9 cellular contexts compared by ENCODE assay signal in genomic region chr19:38676023-38676877, GRCh38. TPM values are rescaled to one million over a fixed set of nuclear protein-coding genes. Genes with fewer than 3 reads are reported as not detected.
DNase-seq lines count a peak whose midpoint lies in the region; ATAC-seq and FAIRE-seq lines count a peak whose summit lies in the region.
"Had no signal": no experiment of that assay in that cellular context is flagged by ENCODE, and none has a peak within 500 bp of the region (broad histone marks: within the 10 kb centered on the region; RNA-seq: fewer than 3 reads in every experiment).

No MANE protein-coding gene starts in this region.

- no CpG with 5 or more reads among the region's 13 CpGs for WGBS in neuronal stem cell (ENCODE audit: extremely low coverage in 2 of 2, insufficient read length in 2 of 2, insufficient replicate concordance in 1 of 2), 2 donors

- no peak overlapping the region for H2AFZ ChIP-seq in neuronal stem cell (ENCODE audit: low read length)

- ATAC-seq in HG02798 (IDR thresholded peaks at IDR 0.05; ENCODE audit: poor library complexity, unreplicated experiment) (no peak), GM18520 (IDR thresholded peaks at IDR 0.05; ENCODE audit: unreplicated experiment) (no peak)

- H3K4me1 ChIP-seq in CD8-positive, alpha-beta memory T cell (ENCODE audit: insufficient read depth, low read length) = peaks cover 68% of the 10 kb centered on the region
- H3K4me1 ChIP-seq in neuronal stem cell (ENCODE audit: control insufficient read depth in 2 of 2, insufficient read depth in 1 of 2, low read depth in 1 of 2, low read length in 2 of 2) = peaks cover 3 to 20% of the 10 kb centered on the region in 2 donors

- H2BK120ac ChIP-seq in neuronal stem cell (ENCODE audit: low read depth, low read length) = no peak overlapping the region

- peak overlapping the region; percentile 84 for H3K27ac ChIP-seq in CD8-positive, alpha-beta memory T cell (ENCODE audit: low read depth, low read length)
- no peak overlapping the region for H3K27ac ChIP-seq in neuronal stem cell (replicated peaks; ENCODE audit: low read length)

- no peak overlapping the region for H4K8ac ChIP-seq in neuronal stem cell (ENCODE audit: low read depth, low read length)

- no peak overlapping the region for H3K4me3 ChIP-seq in CD8-positive, alpha-beta memory T cell (ENCODE audit: low read length)
- no peak overlapping the region for H3K4me3 ChIP-seq in neuronal stem cell (ENCODE audit: low read length in 2 of 2)

- peak overlapping the region; percentile 63 for H2BK5ac ChIP-seq in neuronal stem cell (ENCODE audit: low read length)

- no peak overlapping the region for H3K9ac ChIP-seq in neuronal stem cell (ENCODE audit: low read depth, low read length, poor library complexity)

- no peak overlapping the region for H2BK15ac ChIP-seq in neuronal stem cell (ENCODE audit: low read length)

- no peaks in the 10 kb centered on the region for H3K27me3 Mint-ChIP-seq in CD8-positive, alpha-beta memory T cell

- H3K4ac ChIP-seq in neuronal stem cell (ENCODE audit: low read length) = no peak overlapping the region

- peaks cover 21% of the 10 kb centered on the region for H3K79me1 ChIP-seq in neuronal stem cell (ENCODE audit: low read depth, low read length)

- peak overlapping the region; percentile 86 for H3K23ac ChIP-seq in neuronal stem cell (ENCODE audit: low read depth, low read length, poor library complexity)

- peak; percentile 64 for FAIRE-seq in RCC 7860 (lab: Jason Lieb, UNC)
- FAIRE-seq: GM18507 had no signal

- H3K14ac ChIP-seq in neuronal stem cell (ENCODE audit: low read length) = peak overlapping the region; percentile 63

- no peak for DNase-seq in CD8-positive, alpha-beta memory T cell
- DNase-seq in RCC 7860 (ENCODE audit: low spot score) (peak; percentile 71), epidermal melanocyte (ENCODE audit: insufficient read length, low spot score) (peak; percentile 32), neuronal stem cell (ENCODE audit: low spot score) (no peak), HK-2 (ENCODE audit: unreplicated experiment) (no peak), activated T-cell treated with anti-CD3 and anti-CD28 coated beads for 4 hours (no peak)

- H3K4me3 Mint-ChIP-seq in CD8-positive, alpha-beta memory T cell = peak overlapping the region; percentile 27 to 73 (median 52)

- H3K27me3 ChIP-seq in CD8-positive, alpha-beta memory T cell (ENCODE audit: insufficient read depth, low read length, poor library complexity, severe bottlenecking) = no peaks in the 10 kb centered on the region
- H3K27me3 ChIP-seq in neuronal stem cell (ENCODE audit: control insufficient read depth in 3 of 3, insufficient read depth in 3 of 3, low read depth in 1 of 3, low read length in 3 of 3) = no peaks in the 10 kb centered on the region

- no peaks in the 10 kb centered on the region for H3K36me3 ChIP-seq in CD8-positive, alpha-beta memory T cell (ENCODE audit: insufficient read depth, low read length)
- H3K36me3 ChIP-seq in neuronal stem cell (replicated peaks in 1 of 2; ENCODE audit: control insufficient read depth in 2 of 2, insufficient read depth in 2 of 2, low read length in 2 of 2) = peaks cover 13 to 49% of the 10 kb centered on the region in 2 donors

- no peaks in the 10 kb centered on the region for H3K9me3 ChIP-seq in CD8-positive, alpha-beta memory T cell (ENCODE audit: low read length)
- no peaks in the 10 kb centered on the region for H3K9me3 ChIP-seq in neuronal stem cell (replicated peaks in 1 of 2; ENCODE audit: control insufficient read depth in 2 of 2, insufficient read depth in 1 of 2, low read depth in 1 of 2, low read length in 2 of 2)

- no peak overlapping the region for H3K4me2 ChIP-seq in neuronal stem cell (ENCODE audit: insufficient read depth, low read length, poor library complexity, severe bottlenecking)

- peaks cover 2 to 18% (median 8%) of the 10 kb centered on the region in 3 donors for H3K36me3 Mint-ChIP-seq in CD8-positive, alpha-beta memory T cell

- no peak overlapping the region for H2BK12ac ChIP-seq in neuronal stem cell (ENCODE audit: low read length)

- H3K9me3 Mint-ChIP-seq in CD8-positive, alpha-beta memory T cell = no peaks in the 10 kb centered on the region

- no peak overlapping the region for H4K91ac ChIP-seq in neuronal stem cell (ENCODE audit: low read depth, low read length, poor library complexity)

- no peak overlapping the region for H3K18ac ChIP-seq in neuronal stem cell (ENCODE audit: low read length)

- CTCF ChIA-PET in CD8-positive, alpha-beta memory T cell (lab: Charles Lee) = interaction anchor here (1.4 kb wide), 1 partner anchor 36 kb away, joined by 3 read pairs; no protein-coding TSS in a partner anchor

- H3K27ac Mint-ChIP-seq in CD8-positive, alpha-beta memory T cell = peak overlapping the region; percentile 63 to 100 (median 95)

- no peak overlapping the region for H2AK5ac ChIP-seq in neuronal stem cell (ENCODE audit: low read depth, low read length)

- H3K4me1 Mint-ChIP-seq in CD8-positive, alpha-beta memory T cell = peaks cover 79 to 86% (median 81%) of the 10 kb centered on the region in 3 donors

- POLR2A ChIA-PET in CD8-positive, alpha-beta memory T cell (lab: Charles Lee) = interaction anchor here (0.5 kb wide), 1 partner anchor 35 kb away, joined by 3 read pairs; no protein-coding TSS in a partner anchor

RNA-seq across cellular contexts. Expression of gene ACTN4, which starts 28.8 kb away (rescaled TPM):
- 100 to 1,000 TPM; 295 to 314 TPM for total RNA-seq in CD8-positive, alpha-beta memory T cell
- polyA plus RNA-seq in CD8-positive, alpha-beta memory T cell = 31.9 TPM
- 205 TPM for polyA plus RNA-seq in neuronal stem cell (2013, experiment 1 of 2)
- polyA plus RNA-seq in neuronal stem cell (2013, experiment 2 of 2) = 200 TPM

RNA-seq across cellular contexts. Expression of gene EIF3K, which starts 57.3 kb away (rescaled TPM):
- 100 to 1,000 TPM; 275 to 282 TPM for total RNA-seq in CD8-positive, alpha-beta memory T cell
- polyA plus RNA-seq in CD8-positive, alpha-beta memory T cell = 401 TPM
- 218 TPM for polyA plus RNA-seq in neuronal stem cell (2013, experiment 1 of 2)
- 210 TPM for polyA plus RNA-seq in neuronal stem cell (2013, experiment 2 of 2)

RNA-seq across cellular contexts. Expression of gene MAP4K1, which starts 58.5 kb away (rescaled TPM):
- total RNA-seq in CD8-positive, alpha-beta memory T cell = 100 to 1,000 TPM; 161 to 162 TPM
- 178 TPM for polyA plus RNA-seq in CD8-positive, alpha-beta memory T cell
- 3.0 TPM for polyA plus RNA-seq in neuronal stem cell (2013, experiment 1 of 2)
- 3.5 TPM for polyA plus RNA-seq in neuronal stem cell (2013, experiment 2 of 2)

Comparison
In these comparisons a context has a peak if more than half of its experiments do, and no peak if none do; other contexts are left out.
1. DNase-seq: peak in RCC 7860 (single experiment) and epidermal melanocyte (single experiment); none in CD8-positive, alpha-beta memory T cell (0 of 5), neuronal stem cell (single experiment), HK-2 (single experiment) and activated T-cell treated with anti-CD3 and anti-CD28 coated beads for 4 hours (single experiment).